ENCODE assay signal across 1 cellular context in the genomic region with DNA sequence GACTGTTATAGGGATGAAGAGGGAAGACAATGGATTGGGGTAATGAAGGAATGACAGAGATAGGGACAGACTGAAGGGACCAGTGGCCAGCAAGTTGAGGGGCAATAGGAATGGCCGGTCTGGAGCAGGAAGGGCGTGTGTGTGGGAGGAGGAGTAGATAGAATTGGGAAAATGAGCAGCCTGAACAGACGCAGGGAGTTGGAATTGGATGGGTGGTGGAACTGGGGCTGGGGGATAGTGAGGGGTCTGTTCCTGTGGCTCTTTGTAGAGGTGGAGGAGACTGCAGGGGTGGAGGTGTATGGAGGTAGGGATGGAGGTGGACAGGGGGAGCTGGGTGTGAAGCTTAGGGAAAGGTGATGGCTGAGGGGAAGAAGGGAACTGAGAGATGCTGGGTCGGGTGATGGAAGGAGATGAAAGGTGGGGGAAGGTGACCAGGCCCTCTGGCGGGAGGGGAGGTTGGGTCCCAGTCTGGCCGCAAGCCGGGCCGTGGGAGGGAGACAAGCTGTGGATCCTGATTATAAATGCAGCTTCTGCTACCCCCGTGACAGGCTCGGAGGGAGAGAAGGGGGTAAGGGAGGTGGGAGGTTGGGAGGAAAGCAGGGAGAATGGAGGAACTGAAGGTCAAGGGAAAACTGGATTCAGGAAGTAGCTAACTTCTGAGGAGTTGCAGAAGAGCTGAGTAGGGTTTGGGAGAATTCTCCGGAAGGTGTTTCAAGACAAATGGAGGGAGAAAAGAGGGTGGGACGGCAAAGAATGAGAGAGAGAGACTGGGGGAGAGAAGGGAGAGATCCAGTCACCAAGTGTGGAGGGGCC.
TF ChIP-seq lines count a peak whose summit lies in the region.

No MANE protein-coding gene starts in this region.

TF ChIP-seq in HepG2, 621 proteins besides CTCF, POLR2A, EP300 and RAD21 (continued from another document and continues in another):
- TF ChIP-seq ZNF691 (CRISPR knock-in tag; IDR thresholded peaks at IDR 0.05; ENCODE audit: borderline replicate concordance, low read depth): no peak
- no peak for TF ChIP-seq ZBTB46 (CRISPR knock-in tag; IDR thresholded peaks at IDR 0.05; ENCODE audit: borderline replicate concordance)
- TF ChIP-seq, protein P1, sequence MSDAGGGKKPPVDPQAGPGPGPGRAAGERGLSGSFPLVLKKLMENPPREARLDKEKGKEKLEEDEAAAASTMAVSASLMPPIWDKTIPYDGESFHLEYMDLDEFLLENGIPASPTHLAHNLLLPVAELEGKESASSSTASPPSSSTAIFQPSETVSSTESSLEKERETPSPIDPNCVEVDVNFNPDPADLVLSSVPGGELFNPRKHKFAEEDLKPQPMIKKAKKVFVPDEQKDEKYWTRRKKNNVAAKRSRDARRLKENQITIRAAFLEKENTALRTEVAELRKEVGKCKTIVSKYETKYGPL (CRISPR knock-in tag; IDR thresholded peaks at IDR 0.05): no peak
- TF ChIP-seq ZNF124 (CRISPR knock-in tag; IDR thresholded peaks at IDR 0.05): no peak
- no peak for TF ChIP-seq ZNF850 (CRISPR knock-in tag; conservative IDR thresholded peaks at IDR 0.05)
- TF ChIP-seq ELK4 (CRISPR knock-in tag; IDR thresholded peaks at IDR 0.05; ENCODE audit: borderline replicate concordance): no peak
- no peak for TF ChIP-seq AGO1 (IDR thresholded peaks at IDR 0.05; ENCODE audit: low read depth, low read length, poor library complexity, severe bottlenecking)
- no peak for TF ChIP-seq ZNF782 (CRISPR knock-in tag; IDR thresholded peaks at IDR 0.05; ENCODE audit: borderline replicate concordance)
- TF ChIP-seq E2F2 (CRISPR knock-in tag; IDR thresholded peaks at IDR 0.05; ENCODE audit: borderline replicate concordance): no peak
- TF ChIP-seq, protein P2, sequence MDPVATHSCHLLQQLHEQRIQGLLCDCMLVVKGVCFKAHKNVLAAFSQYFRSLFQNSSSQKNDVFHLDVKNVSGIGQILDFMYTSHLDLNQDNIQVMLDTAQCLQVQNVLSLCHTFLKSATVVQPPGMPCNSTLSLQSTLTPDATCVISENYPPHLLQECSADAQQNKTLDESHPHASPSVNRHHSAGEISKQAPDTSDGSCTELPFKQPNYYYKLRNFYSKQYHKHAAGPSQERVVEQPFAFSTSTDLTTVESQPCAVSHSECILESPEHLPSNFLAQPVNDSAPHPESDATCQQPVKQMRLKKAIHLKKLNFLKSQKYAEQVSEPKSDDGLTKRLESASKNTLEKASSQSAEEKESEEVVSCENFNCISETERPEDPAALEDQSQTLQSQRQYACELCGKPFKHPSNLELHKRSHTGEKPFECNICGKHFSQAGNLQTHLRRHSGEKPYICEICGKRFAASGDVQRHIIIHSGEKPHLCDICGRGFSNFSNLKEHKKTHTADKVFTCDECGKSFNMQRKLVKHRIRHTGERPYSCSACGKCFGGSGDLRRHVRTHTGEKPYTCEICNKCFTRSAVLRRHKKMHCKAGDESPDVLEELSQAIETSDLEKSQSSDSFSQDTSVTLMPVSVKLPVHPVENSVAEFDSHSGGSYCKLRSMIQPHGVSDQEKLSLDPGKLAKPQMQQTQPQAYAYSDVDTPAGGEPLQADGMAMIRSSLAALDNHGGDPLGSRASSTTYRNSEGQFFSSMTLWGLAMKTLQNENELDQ (CRISPR knock-in tag; IDR thresholded peaks at IDR 0.05; ENCODE audit: borderline replicate concordance): no peak
- TF ChIP-seq CC2D1A (CRISPR knock-in tag; IDR thresholded peaks at IDR 0.05): 0 out of 2 replicates have a peak, but pooled peaks have one; percentile 13
- TF ChIP-seq ATF5 (CRISPR knock-in tag; IDR thresholded peaks at IDR 0.05; ENCODE audit: low read depth): no peak
- no peak for TF ChIP-seq ZNF777 (CRISPR knock-in tag; IDR thresholded peaks at IDR 0.05)
- no peak for TF ChIP-seq ZNF101 (CRISPR knock-in tag; IDR thresholded peaks at IDR 0.05; ENCODE audit: borderline replicate concordance, low read depth)
- no peak for TF ChIP-seq KAT8 (CRISPR knock-in tag; IDR thresholded peaks at IDR 0.05)
- TF ChIP-seq POGZ (CRISPR knock-in tag; IDR thresholded peaks at IDR 0.05): no peak
- no peak for TF ChIP-seq DRAP1 (CRISPR knock-in tag; IDR thresholded peaks at IDR 0.05)
- TF ChIP-seq MXD4 (CRISPR knock-in tag; IDR thresholded peaks at IDR 0.05): no peak
- no peak for TF ChIP-seq GLI4 (CRISPR knock-in tag; IDR thresholded peaks at IDR 0.05; ENCODE audit: borderline replicate concordance)
- TF ChIP-seq HIVEP1 (CRISPR knock-in tag; IDR thresholded peaks at IDR 0.05): 0 out of 2 replicates have a peak, but pooled peaks have one; percentile 17
- no peak for TF ChIP-seq GTF2F1 (IDR thresholded peaks at IDR 0.05; ENCODE audit: low read length)
- TF ChIP-seq, protein P3, sequence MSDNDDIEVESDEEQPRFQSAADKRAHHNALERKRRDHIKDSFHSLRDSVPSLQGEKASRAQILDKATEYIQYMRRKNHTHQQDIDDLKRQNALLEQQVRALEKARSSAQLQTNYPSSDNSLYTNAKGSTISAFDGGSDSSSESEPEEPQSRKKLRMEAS (IDR thresholded peaks at IDR 0.05): no peak
- TF ChIP-seq TCF7 (IDR thresholded peaks at IDR 0.05; ENCODE audit: low read depth): no peak
- TF ChIP-seq ZBTB20 (CRISPR knock-in tag; IDR thresholded peaks at IDR 0.05; ENCODE audit: borderline replicate concordance, low read depth): 0 out of 2 replicates have a peak, but pooled peaks have one; percentile 39
- TF ChIP-seq MEIS1 (CRISPR knock-in tag; IDR thresholded peaks at IDR 0.05; ENCODE audit: borderline replicate concordance): no peak
- TF ChIP-seq FOXA3 (CRISPR knock-in tag; IDR thresholded peaks at IDR 0.05): no peak
- no peak for TF ChIP-seq ZNF784 (CRISPR knock-in tag; IDR thresholded peaks at IDR 0.05; ENCODE audit: borderline replicate concordance)
- no peak for TF ChIP-seq ZBTB34 (CRISPR knock-in tag; IDR thresholded peaks at IDR 0.05)
- TF ChIP-seq ETS1 (CRISPR knock-in tag; IDR thresholded peaks at IDR 0.05): no peak
- TF ChIP-seq TP53 (CRISPR knock-in tag; conservative IDR thresholded peaks at IDR 0.05): no peak
- TF ChIP-seq CREB1 (IDR thresholded peaks at IDR 0.05): no peak
- TF ChIP-seq CREB1 (CRISPR knock-in tag; IDR thresholded peaks at IDR 0.05): no peak
- no peak for TF ChIP-seq SMAD9 (CRISPR knock-in tag; IDR thresholded peaks at IDR 0.05)
- no peak for TF ChIP-seq PRMT3 (CRISPR knock-in tag; IDR thresholded peaks at IDR 0.05; ENCODE audit: borderline replicate concordance, low read depth)
- TF ChIP-seq NKX3-1 (CRISPR knock-in tag; IDR thresholded peaks at IDR 0.05): no peak
- TF ChIP-seq ZMYM2 (CRISPR knock-in tag; IDR thresholded peaks at IDR 0.05): no peak
- no peak for TF ChIP-seq ATF7-NPFF (CRISPR knock-in tag; IDR thresholded peaks at IDR 0.05; ENCODE audit: low read depth)
- no peak for TF ChIP-seq DZIP1 (CRISPR knock-in tag; IDR thresholded peaks at IDR 0.05)
- no peak for TF ChIP-seq MIXL1 (CRISPR knock-in tag; IDR thresholded peaks at IDR 0.05)
- TF ChIP-seq, protein P4, sequence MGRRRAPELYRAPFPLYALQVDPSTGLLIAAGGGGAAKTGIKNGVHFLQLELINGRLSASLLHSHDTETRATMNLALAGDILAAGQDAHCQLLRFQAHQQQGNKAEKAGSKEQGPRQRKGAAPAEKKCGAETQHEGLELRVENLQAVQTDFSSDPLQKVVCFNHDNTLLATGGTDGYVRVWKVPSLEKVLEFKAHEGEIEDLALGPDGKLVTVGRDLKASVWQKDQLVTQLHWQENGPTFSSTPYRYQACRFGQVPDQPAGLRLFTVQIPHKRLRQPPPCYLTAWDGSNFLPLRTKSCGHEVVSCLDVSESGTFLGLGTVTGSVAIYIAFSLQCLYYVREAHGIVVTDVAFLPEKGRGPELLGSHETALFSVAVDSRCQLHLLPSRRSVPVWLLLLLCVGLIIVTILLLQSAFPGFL (CRISPR knock-in tag; IDR thresholded peaks at IDR 0.05): no peak
- no peak for TF ChIP-seq MATR3 (CRISPR knock-in tag; IDR thresholded peaks at IDR 0.05)
